In the genomic region with DNA sequence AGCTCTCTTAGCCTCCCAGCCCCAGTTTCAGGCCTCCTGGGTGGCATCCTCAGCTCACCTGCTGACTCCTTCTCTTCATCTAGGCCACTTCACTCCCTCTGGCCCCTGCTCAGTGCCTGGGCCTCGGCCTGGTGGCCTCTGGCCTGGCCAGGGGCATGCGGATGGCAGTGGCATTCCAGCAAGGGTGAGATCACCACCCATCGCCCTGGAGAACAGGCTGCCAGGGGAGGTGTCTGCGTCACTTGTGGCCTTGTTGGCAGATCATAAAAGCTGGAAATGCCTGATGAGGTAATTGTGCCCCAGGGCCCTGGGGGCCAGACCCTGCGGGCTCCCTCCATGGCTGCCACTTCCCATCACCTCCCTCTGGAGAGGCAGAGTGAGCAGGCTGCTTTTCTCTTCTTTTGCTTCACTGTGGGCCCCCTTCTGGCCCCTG, we compare ENCODE assay signal across 10 cellular contexts.
DNase-seq lines count a peak whose midpoint lies in the region; ATAC-seq and TF ChIP-seq lines count a peak whose summit lies in the region.
"Had no signal": no experiment of that assay in that cellular context is flagged by ENCODE, and none has a peak within 500 bp of the region (broad histone marks: within the 10 kb centered on the region; RNA-seq: fewer than 3 reads in every experiment).

No MANE protein-coding gene starts in this region.

- peak overlapping the region; percentile 70 to 84 for H3K27ac ChIP-seq in ascending aorta
- no peak overlapping the region for H3K27ac ChIP-seq in CD8-positive, alpha-beta memory T cell (ENCODE audit: low read depth, low read length)

- no peak for TF ChIP-seq CTCF in ascending aorta (IDR thresholded peaks at IDR 0.05)

- H3K4me3 Mint-ChIP-seq in CD8-positive, alpha-beta memory T cell = no peak overlapping the region
- H3K4me3 Mint-ChIP-seq: naive B cell had no signal

- no peaks in the 10 kb centered on the region for H3K36me3 Mint-ChIP-seq in CD8-positive, alpha-beta memory T cell
- H3K36me3 Mint-ChIP-seq: naive B cell had no signal

- no peak for DNase-seq in Right ventricle myocardium inferior (ENCODE audit: missing footprints)
- no peak for DNase-seq in cardiac septum (ENCODE audit: low spot score)
- peak; percentile 59 to 91 for DNase-seq in ascending aorta (ENCODE audit: low spot score in 2 of 2)
- DNase-seq in kidney glomerular epithelial cell (lab: John Stamatoyannopoulos, UW) = peak; percentile 85
- DNase-seq in HuH-7.5 (ENCODE audit: low spot score) = no peak
- no peak for DNase-seq in CD8-positive, alpha-beta memory T cell
- no peak for DNase-seq in NCI-H2227 treated with DMSO at 0.1 percent for 48 hours (lab: John Stamatoyannopoulos, UW)
- DNase-seq: caudate nucleus, naive B cell had no signal

- no peak overlapping the region for H3K27ac Mint-ChIP-seq in CD8-positive, alpha-beta memory T cell

- POLR2A ChIA-PET in CD8-positive, alpha-beta memory T cell (lab: Charles Lee) = no interaction called here

- H3K27me3 Mint-ChIP-seq in CD8-positive, alpha-beta memory T cell = peaks cover 4 to 9% of the 10 kb centered on the region in 2 donors

- no peaks in the 10 kb centered on the region for H3K36me3 ChIP-seq in ascending aorta
- H3K36me3 ChIP-seq in CD8-positive, alpha-beta memory T cell (ENCODE audit: insufficient read depth, low read length) = no peaks in the 10 kb centered on the region

- H3K4me3 ChIP-seq in ascending aorta = no peak overlapping the region
- H3K4me3 ChIP-seq in CD8-positive, alpha-beta memory T cell (ENCODE audit: low read length) = no peak overlapping the region

- peaks cover 0 to 2% (median 0%) of the 10 kb centered on the region in 5 donors for H3K9me3 Mint-ChIP-seq in CD8-positive, alpha-beta memory T cell

- peaks cover 4 to 9% of the 10 kb centered on the region in 2 donors for H3K4me1 ChIP-seq in ascending aorta
- peaks cover 4% of the 10 kb centered on the region for H3K4me1 ChIP-seq in CD8-positive, alpha-beta memory T cell (ENCODE audit: insufficient read depth, low read length)

- intact Hi-C loops in Right ventricle myocardium inferior (cut with DNase I) (loop anchor here (5.0 kb wide), 1 partner anchor 71 kb away; a partner anchor contains a TSS), cardiac septum (cut with DNase I) (loop anchor here (5.0 kb wide), 2 partner anchors 71 to 141 kb away; a partner anchor contains a TSS), ascending aorta (cut with DNase I) (loop anchor here (1.0 to 10.0 kb wide), 3 partner anchors 73 to 1812 kb away; a partner anchor contains a TSS)

- ATAC-seq in Right ventricle myocardium inferior = peak; percentile 82
- ATAC-seq in HG03565 (IDR thresholded peaks at IDR 0.05; ENCODE audit: unreplicated experiment) = no peak

- no peaks in the 10 kb centered on the region for H3K9me3 ChIP-seq in ascending aorta
- H3K9me3 ChIP-seq in CD8-positive, alpha-beta memory T cell (ENCODE audit: low read length) = no peaks in the 10 kb centered on the region

- peaks cover 0 to 2% (median 0%) of the 10 kb centered on the region in 3 donors for H3K4me1 Mint-ChIP-seq in CD8-positive, alpha-beta memory T cell

- CTCF ChIA-PET in CD8-positive, alpha-beta memory T cell (lab: Charles Lee) = no interaction called here

- no peaks in the 10 kb centered on the region for H3K27me3 ChIP-seq in ascending aorta
- peaks cover 6% of the 10 kb centered on the region for H3K27me3 ChIP-seq in CD8-positive, alpha-beta memory T cell (ENCODE audit: insufficient read depth, low read length, poor library complexity, severe bottlenecking)

Comparison
In these comparisons a context has a peak if more than half of its experiments do, and no peak if none do; other contexts are left out.
1. DNase-seq: peak in ascending aorta (2 of 2) and kidney glomerular epithelial cell (single experiment); none in Right ventricle myocardium inferior (single experiment), cardiac septum (single experiment), HuH-7.5 (single experiment), CD8-positive, alpha-beta memory T cell (0 of 5) and NCI-H2227 treated with DMSO at 0.1 percent for 48 hours (single experiment).